Comparison of ENCODE assay signal across 8 cellular contexts in the genomic region with DNA sequence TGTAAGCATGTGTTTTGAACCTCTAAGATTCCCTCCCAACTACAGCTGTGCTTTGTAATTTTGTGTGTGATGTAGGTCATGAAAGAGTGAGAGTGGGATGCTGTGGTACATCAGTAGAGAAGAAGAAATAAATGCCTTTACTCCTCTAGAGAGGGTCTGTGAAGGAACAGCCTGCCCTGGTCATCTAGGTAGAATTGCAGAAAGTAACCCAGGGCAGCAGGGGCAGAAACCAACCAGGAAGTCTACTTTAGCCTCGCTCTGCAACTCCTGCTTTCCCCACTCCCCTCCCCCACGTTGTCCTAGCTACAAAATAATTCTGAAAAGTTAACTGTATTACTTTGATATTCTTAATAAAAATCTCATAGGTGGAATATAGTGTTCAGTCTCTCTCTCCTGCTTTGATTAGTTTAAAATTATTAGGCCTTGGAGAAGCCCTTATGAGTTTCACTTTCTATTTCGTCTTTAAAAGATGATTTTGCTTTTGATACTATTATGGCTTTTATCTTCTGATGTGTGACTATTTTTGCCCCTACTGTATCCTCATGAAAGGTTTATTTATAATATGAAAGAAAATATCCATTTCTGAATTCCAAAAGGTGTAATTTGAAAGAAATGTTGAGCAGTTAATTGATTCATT. TPM values are rescaled to one million over a fixed set of nuclear protein-coding genes. Genes with fewer than 3 reads are reported as not detected.
DNase-seq lines count a peak whose midpoint lies in the region; ATAC-seq, FAIRE-seq and TF ChIP-seq lines count a peak whose summit lies in the region.

No MANE protein-coding gene starts in this region.

- in situ Hi-C loops in mammary epithelial cell (cut with MboI; ENCODE audit: low sequenced_read_pairs in 2 of 2) = no loop called here

- H3K4me3 Mint-ChIP-seq in naive thymus-derived CD8-positive, alpha-beta T cell = peak overlapping the region; percentile 65 to 90 (median 84)

- H4K20me1 ChIP-seq in mammary epithelial cell (ENCODE audit: insufficient read depth, low read length) = no peaks in the 10 kb centered on the region

- dilution Hi-C loops in mammary epithelial cell (cut with HindIII; ENCODE audit: low sequenced_read_pairs) = no loop called here

- H3K9me3 ChIP-seq in mammary epithelial cell (replicated peaks; ENCODE audit: insufficient read depth, low read length) = no peaks in the 10 kb centered on the region

- CTCF ChIA-PET in mammary epithelial cell (lab: Charles Lee; ENCODE audit: low non-redundant PET) = no interaction called here

- peak overlapping the region; percentile 84 for H3K4me2 ChIP-seq in mammary epithelial cell (ENCODE audit: insufficient read depth, low read depth, low read length)

- no peak for TF ChIP-seq CTCF in mammary epithelial cell (conservative IDR thresholded peaks at IDR 0.05 in 1 of 2, IDR thresholded peaks at IDR 0.05 in 1 of 2; ENCODE audit: extremely low read depth in 1 of 2, insufficient read depth in 1 of 2, low read depth in 1 of 2, low read length in 2 of 2)

- peaks cover 15% of the 10 kb centered on the region for H3K4me1 ChIP-seq in mammary epithelial cell (ENCODE audit: insufficient read depth, low read length)

- peak overlapping the region in 2 of 3 experiments; percentile 36 to 58 for H3K4me3 ChIP-seq in mammary epithelial cell (replicated peaks in 1 of 3; ENCODE audit: insufficient read depth in 1 of 3, low read depth in 2 of 3, low read length in 3 of 3)

- no peak for DNase-seq in GM19239 (ENCODE audit: insufficient read length, low spot score)
- DNase-seq in mammary epithelial cell = no peak
- DNase-seq in naive thymus-derived CD8-positive, alpha-beta T cell = peak in 2 of 10 donors; percentile 28 to 32
- no peak for DNase-seq in GOT3 (lab: John Stamatoyannopoulos, UW)
- DNase-seq in posterior vena cava (ENCODE audit: low spot score) = no peak
- DNase-seq in islet precursor cell = no peak
- no peak for DNase-seq in activated gamma-delta T cell treated with Interleukin-2 at 50 U/mL for 16 hours

- intact Hi-C loops in mammary epithelial cell (cut with micrococcal nuclease) = no loop called here
- intact Hi-C loops in posterior vena cava (cut with DNase I) = no loop called here

- H3K9ac ChIP-seq in mammary epithelial cell (ENCODE audit: insufficient read depth, low read length) = peak overlapping the region; percentile 32

- no TSS peak for BruUV-seq in mammary epithelial cell (replicated peaks; lab: Mats Ljungman, UMichigan)

- H3K27ac Mint-ChIP-seq in naive thymus-derived CD8-positive, alpha-beta T cell = peak overlapping the region; percentile 85 to 98 (median 95)

- H3K36me3 Mint-ChIP-seq in naive thymus-derived CD8-positive, alpha-beta T cell = peaks cover 0 to 16% (median 4%) of the 10 kb centered on the region in 3 donors

- H3K79me2 ChIP-seq in mammary epithelial cell (ENCODE audit: insufficient read depth, low read length) = peaks cover 68% of the 10 kb centered on the region

- peak overlapping the region; percentile 62 for H3K27ac ChIP-seq in mammary epithelial cell (ENCODE audit: insufficient read depth, low read depth, low read length)

- ATAC-seq in HG03521 (IDR thresholded peaks at IDR 0.05; ENCODE audit: unreplicated experiment) = peak; percentile 50
- peak; percentile 45 to 62 for ATAC-seq in naive thymus-derived CD8-positive, alpha-beta T cell

- H2AFZ ChIP-seq in mammary epithelial cell (ENCODE audit: low read depth, low read length) = peak overlapping the region; percentile 22

- H3K4me1 Mint-ChIP-seq in naive thymus-derived CD8-positive, alpha-beta T cell = peaks cover 17 to 38% (median 29%) of the 10 kb centered on the region in 4 donors

- no peaks in the 10 kb centered on the region for H3K27me3 Mint-ChIP-seq in naive thymus-derived CD8-positive, alpha-beta T cell

- no peaks in the 10 kb centered on the region for H3K9me3 Mint-ChIP-seq in naive thymus-derived CD8-positive, alpha-beta T cell

- WGBS in mammary epithelial cell (ENCODE audit: low coverage, missing lambda C conversion rate) = 22% methylated on average over 3 of the region's 3 CpGs

- FAIRE-seq in GM19239 (lab: Jason Lieb, UNC) = peak; percentile 79

- no peaks in the 10 kb centered on the region for H3K27me3 ChIP-seq in mammary epithelial cell (ENCODE audit: insufficient read depth, low read length)

- POLR2A ChIA-PET in naive thymus-derived CD8-positive, alpha-beta T cell (lab: Charles Lee) = interaction anchor here (0.6 kb wide), 1 partner anchor 217 kb away, joined by 5 read pairs; no protein-coding TSS in a partner anchor

- peaks cover 17% of the 10 kb centered on the region for H3K36me3 ChIP-seq in mammary epithelial cell (ENCODE audit: insufficient read depth, low read length)

RNA-seq across cellular contexts. Expression of a gene that starts 7.6 kb away (rescaled TPM):
- total RNA-seq in mammary epithelial cell = 10 to 100 TPM; 19.9 to 20.2 TPM
- polyA plus RNA-seq in mammary epithelial cell = 6.8 TPM
- polyA minus RNA-seq in mammary epithelial cell = 4.3 TPM
- total RNA-seq in naive thymus-derived CD8-positive, alpha-beta T cell = 10 to 100 TPM; 12.4 to 15.2 TPM
- 1 to 10 TPM; 6.1 to 9.7 (median 6.6) TPM for polyA plus RNA-seq in naive thymus-derived CD8-positive, alpha-beta T cell
- 10 to 100 TPM; 18.5 to 22.6 TPM for total RNA-seq in posterior vena cava

RNA-seq across cellular contexts. Expression of a gene that starts 55.3 kb away (rescaled TPM):
- 100 to 1,000 TPM; 129 to 181 TPM for total RNA-seq in mammary epithelial cell
- 50.4 TPM for polyA plus RNA-seq in mammary epithelial cell
- polyA minus RNA-seq in mammary epithelial cell = 40.5 TPM
- 100 to 1,000 TPM; 100 to 106 TPM for total RNA-seq in naive thymus-derived CD8-positive, alpha-beta T cell
- polyA plus RNA-seq in naive thymus-derived CD8-positive, alpha-beta T cell = 10 to 100 TPM; 23.6 to 35.8 (median 32.1) TPM
- total RNA-seq in posterior vena cava = 10 to 100 TPM; 61.2 to 69.4 TPM
